Comparison of ENCODE assay signal across 18 cellular contexts in the genomic region with DNA sequence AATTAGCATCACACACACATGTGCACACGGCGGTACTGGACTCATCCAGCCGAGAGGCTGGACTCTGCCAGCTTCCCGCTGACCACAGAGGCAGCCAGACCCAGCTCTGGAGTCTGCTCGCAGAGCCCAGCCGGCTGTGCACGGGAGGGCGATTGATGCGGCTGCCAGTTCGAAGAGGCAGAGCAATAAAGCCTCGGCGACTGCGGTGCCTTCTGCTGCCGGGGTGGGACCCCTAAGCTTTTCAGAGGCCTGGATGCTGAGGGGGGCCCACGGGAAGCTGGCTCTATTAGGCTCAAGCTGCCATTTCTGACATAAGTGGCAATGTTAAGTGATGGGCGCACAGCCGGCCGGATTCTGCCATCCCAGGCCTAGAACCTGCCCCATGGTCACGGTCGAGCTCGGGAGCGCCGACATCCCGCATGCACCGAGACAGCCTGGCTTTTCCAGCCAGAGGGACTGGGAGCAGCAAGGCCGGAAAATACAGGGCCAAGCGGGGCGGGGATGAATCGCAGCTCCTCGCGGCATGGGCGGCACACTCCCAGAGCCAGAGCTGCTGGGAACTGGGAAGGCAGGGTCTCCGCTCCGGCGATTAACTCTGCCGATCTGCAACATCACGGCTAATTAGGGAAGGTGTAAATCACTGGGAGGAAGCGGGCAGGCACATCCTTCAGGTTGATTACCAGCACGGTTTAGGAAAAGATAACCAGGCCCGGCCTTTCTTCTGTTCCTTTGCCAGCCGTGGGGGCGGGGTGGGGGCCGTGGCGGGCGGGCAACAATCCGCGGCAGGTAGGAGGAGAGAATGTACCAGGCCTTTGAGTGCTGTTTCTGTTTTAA. TPM values are rescaled to one million over a fixed set of nuclear protein-coding genes. Genes with fewer than 3 reads are reported as not detected.
A peak's percentile ranks its signal among the peaks of the same experiment; 100 is the strongest.
DNase-seq lines count a peak whose midpoint lies in the region; TF ChIP-seq lines count a peak whose summit lies in the region.
"Had no signal": no experiment of that assay in that cellular context is flagged by ENCODE, and none has a peak within 500 bp of the region (broad histone marks: within the 10 kb centered on the region; RNA-seq: fewer than 3 reads in every experiment).

No MANE protein-coding gene starts in this region.

- H3K4me1 ChIP-seq in BLaER1 treated with 17β-estradiol and CSF1 and Interleukin-3, amounts not matched to agents 10 nM and 100 nM = peaks cover 10 to 76% (median 71%) of the 10 kb centered on the region in 10 experiments
- H3K4me1 ChIP-seq in adrenal gland (replicated peaks in 1 of 2) (peaks cover 8 to 12% of the 10 kb centered on the region in 2 donors), stomach (peaks cover 12 to 22% (median 17%) of the 10 kb centered on the region in 4 donors)

- TF ChIP-seq POLR2A in adrenal gland (IDR thresholded peaks at IDR 0.05) (no peak), stomach (IDR thresholded peaks at IDR 0.05) (no peak)

- no peak overlapping the region for H3K27ac ChIP-seq in BLaER1 treated with 17β-estradiol and CSF1 and Interleukin-3, amounts not matched to agents 10 nM and 100 nM
- H3K27ac ChIP-seq in adrenal gland (peak overlapping the region in 4 of 5 donors; percentile 64 to 85 (median 80)), stomach (no peak overlapping the region)

- no peaks in the 10 kb centered on the region for H3K9me3 ChIP-seq in BLaER1 treated with 17β-estradiol and CSF1 and Interleukin-3, amounts not matched to agents 10 nM and 100 nM (replicated peaks in 1 of 11)
- H3K9me3 ChIP-seq in adrenal gland (replicated peaks in 1 of 3) = no peaks in the 10 kb centered on the region
- no peaks in the 10 kb centered on the region for H3K9me3 ChIP-seq in stomach

- H3K9ac ChIP-seq in BLaER1 treated with 17β-estradiol and CSF1 and Interleukin-3, amounts not matched to agents 10 nM and 100 nM = no peak overlapping the region

- peaks cover 0 to 7% (median 0%) of the 10 kb centered on the region in 11 experiments; a peak in 3 of 22 replicates for H3K36me3 ChIP-seq in BLaER1 treated with 17β-estradiol and CSF1 and Interleukin-3, amounts not matched to agents 10 nM and 100 nM
- H3K36me3 ChIP-seq in adrenal gland (replicated peaks in 1 of 2) (no peaks in the 10 kb centered on the region), stomach (peaks cover 0 to 21% (median 12%) of the 10 kb centered on the region in 4 donors)

- TF ChIP-seq CTCF in adrenal gland (IDR thresholded peaks at IDR 0.05) (peak in 2 of 6 experiments; percentile 6 to 13), stomach (IDR thresholded peaks at IDR 0.05) (no peak)

- DNase-seq in adrenal gland (peak; percentile 42 to 72 (median 62)), iris pigment epithelial cell (ENCODE audit: low read depth) (peak; percentile 6), posterior vena cava (ENCODE audit: low spot score) (peak; percentile 83), dedifferentiated amniotic fluid mesenchymal stem cell (ENCODE audit: extremely low spot score) (no peak), OCI-M2 (lab: John Stamatoyannopoulos, UW; ENCODE audit: unreplicated experiment) (no peak), kidney tubule cell (ENCODE audit: low spot score) (no peak), stomach (no peak)
- DNase-seq: activated CD8-positive, alpha-beta memory T cell treated with anti-CD3 and anti-CD28 coated beads, Interleukin-2, amount 10 ng/mL, durations not matched to agents 7 days and 5 days; activated gamma-delta T cell treated with Interleukin-2 at 50 U/mL for 16 hours; cortex of kidney; erythroblast; immature natural killer cell; NCI-H446; Right ventricle myocardium superior; stimulated activated CD4-positive, alpha-beta T cell treated with anti-CD3 and anti-CD28 coated beads, Interleukin-4, amount 100 ng/mL, for 1 hour had no signal

- no peak overlapping the region for H3K4me3 ChIP-seq in BLaER1 treated with 17β-estradiol and CSF1 and Interleukin-3, amounts not matched to agents 10 nM and 100 nM
- H3K4me3 ChIP-seq in adrenal gland = peak overlapping the region in 2 of 4 donors; percentile 1 to 33
- H3K4me3 ChIP-seq in stomach = no peak overlapping the region
- H3K4me3 ChIP-seq: GM12878 had no signal

- WGBS in adrenal gland, 4 donors = 57 to 61% (median 60%) methylated on average over 29 to 47 of the region's 47 CpGs
- WGBS in stomach, 5 donors = 84 to 92% (median 85%) methylated on average over 44 to 47 of the region's 47 CpGs

- H3K27me3 ChIP-seq in BLaER1 treated with 17β-estradiol and CSF1 and Interleukin-3, amounts not matched to agents 10 nM and 100 nM = no peaks in the 10 kb centered on the region
- no peaks in the 10 kb centered on the region for H3K27me3 ChIP-seq in adrenal gland
- no peaks in the 10 kb centered on the region for H3K27me3 ChIP-seq in stomach

- peaks cover 3 to 78% (median 63%) of the 10 kb centered on the region in 11 experiments; a peak in 20 of 22 replicates for H4K20me1 ChIP-seq in BLaER1 treated with 17β-estradiol and CSF1 and Interleukin-3, amounts not matched to agents 10 nM and 100 nM

- intact Hi-C loops in adrenal gland (cut with DNase I) (loop anchor here in 1 of 2 donors (10.0 kb wide), 1 partner anchor 133 kb away; no protein-coding TSS in a partner anchor), posterior vena cava (cut with DNase I) (loop anchor here in 1 of 2 donors (10.0 kb wide), 1 partner anchor 593 kb away; no protein-coding TSS in a partner anchor), stomach (cut with DNase I; ENCODE audit: low total_unique reads) (no loop called here)

- no peak for TF ChIP-seq EP300 in stomach (IDR thresholded peaks at IDR 0.05)

- H3K4me2 ChIP-seq in BLaER1 treated with 17β-estradiol and CSF1 and Interleukin-3, amounts not matched to agents 10 nM and 100 nM = peak overlapping the region in 8 of 11 experiments; percentile 60 to 91 (median 82); a peak in 14 of 22 replicates

RNA-seq across cellular contexts. Expression of gene TBC1D16, which starts 57.7 kb away (rescaled TPM):
- total RNA-seq in adrenal gland = 10 to 100 TPM; 22.5 to 62.5 (median 40.7) TPM
- polyA plus RNA-seq in adrenal gland = 10 to 100 TPM in 1 of 3 donors, 1 to 10 TPM in 2; 4.2 to 12.9 (median 6.0) TPM
- 10 to 100 TPM; 38.9 to 57.9 TPM for total RNA-seq in posterior vena cava
- total RNA-seq in stomach = 10 to 100 TPM; 12.7 to 22.2 (median 21.0) TPM
- polyA plus RNA-seq in stomach = 10 to 100 TPM in 1 of 3 donors, 1 to 10 TPM in 2; 3.0 to 17.1 (median 6.6) TPM

RNA-seq across cellular contexts. Expression of gene CCDC40, which starts 58.5 kb away (rescaled TPM):
- total RNA-seq in adrenal gland = 10 to 100 TPM in 3 of 8 donors, 1 to 10 TPM in 5; 3.0 to 15.7 (median 7.6) TPM
- polyA plus RNA-seq in adrenal gland = 10 to 100 TPM in 1 of 3 donors, 1 to 10 TPM in 2; 2.1 to 11.6 (median 3.7) TPM
- 10 to 100 TPM in 1 of 2 donors, 1 to 10 TPM in 1; 6.2 to 10.4 TPM for total RNA-seq in posterior vena cava
- total RNA-seq in stomach = 10 to 100 TPM in 2 of 5 donors, 1 to 10 TPM in 3; 3.5 to 56.2 (median 5.8) TPM
- 1 to 10 TPM in 2 of 3 donors, under 1 TPM in 1; 0.61 to 2.2 (median 1.6) TPM for polyA plus RNA-seq in stomach
- total RNA-seq: T-helper 2 cell treated with Interferon-gamma antibody and Interleukin-4, amounts not matched to agents 100 ng/mL and 5 ng/mL, for 36 hours had no signal
- polyA plus RNA-seq: immature natural killer cell had no signal

Comparison
In these comparisons a context has a peak if more than half of its experiments do, and no peak if none do; other contexts are left out.
1. H3K27ac ChIP-seq: peak in adrenal gland (4 of 5); none in BLaER1 treated with 17β-estradiol and CSF1 and Interleukin-3, amounts not matched to agents 10 nM and 100 nM (0 of 11) and stomach (0 of 5).
2. DNase-seq: peak in adrenal gland (7 of 7), iris pigment epithelial cell (single experiment) and posterior vena cava (single experiment); none in dedifferentiated amniotic fluid mesenchymal stem cell (single experiment), OCI-M2 (single experiment), kidney tubule cell (single experiment) and stomach (single experiment).